Comparison of ENCODE assay signal across 11 cellular contexts in the genomic region with DNA sequence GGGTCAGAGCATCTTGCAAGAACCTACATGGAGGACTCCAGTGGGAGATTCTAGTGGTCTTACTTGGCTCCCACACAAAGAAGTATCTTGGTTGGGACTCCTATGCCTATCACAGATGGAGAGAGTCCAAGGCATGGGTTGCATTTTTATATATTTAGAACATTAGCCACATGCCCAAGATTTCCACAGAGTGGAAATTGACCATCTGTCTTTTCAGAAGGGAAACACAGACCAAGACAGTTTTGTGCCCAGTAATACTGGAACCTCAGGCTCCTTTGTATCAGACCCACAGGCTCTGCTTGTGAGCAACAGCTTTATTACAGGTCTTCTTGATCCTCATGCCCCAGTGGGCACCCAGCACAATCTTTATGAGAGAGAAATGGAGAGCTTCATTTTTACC. TPM values are rescaled to one million over a fixed set of nuclear protein-coding genes. Genes with fewer than 3 reads are reported as not detected.
"Had no signal": no experiment of that assay in that cellular context is flagged by ENCODE, and none has a peak within 500 bp of the region (broad histone marks: within the 10 kb centered on the region; RNA-seq: fewer than 3 reads in every experiment).

No MANE protein-coding gene starts in this region.

- H3K36me3 ChIP-seq: HAP-1 had no signal

- FAIRE-seq: HepG2 had no signal

- ATAC-seq: HCT116, HepG2 had no signal

- H3K4me3 ChIP-seq: GM23248, HAP-1 had no signal

- DNase-seq: GM23248, GOT3, H7, HFFc6, KBM-7 had no signal

RNA-seq across cellular contexts. Expression of gene PAGE2, which starts 43.6 kb away (rescaled TPM):
- total RNA-seq: GM23248, H7, HepG2, HT1080 had no signal
- polyA plus RNA-seq: GM23248, HepG2, IgD-negative memory B cell had no signal

RNA-seq across cellular contexts. Expression of gene PAGE2B, which starts 57.6 kb away (rescaled TPM):
- total RNA-seq: GM23248, H4, H7, HepG2, HFFc6, HT1080 had no signal
- polyA plus RNA-seq: GM23248, IgD-negative memory B cell had no signal
